In the genomic region with DNA sequence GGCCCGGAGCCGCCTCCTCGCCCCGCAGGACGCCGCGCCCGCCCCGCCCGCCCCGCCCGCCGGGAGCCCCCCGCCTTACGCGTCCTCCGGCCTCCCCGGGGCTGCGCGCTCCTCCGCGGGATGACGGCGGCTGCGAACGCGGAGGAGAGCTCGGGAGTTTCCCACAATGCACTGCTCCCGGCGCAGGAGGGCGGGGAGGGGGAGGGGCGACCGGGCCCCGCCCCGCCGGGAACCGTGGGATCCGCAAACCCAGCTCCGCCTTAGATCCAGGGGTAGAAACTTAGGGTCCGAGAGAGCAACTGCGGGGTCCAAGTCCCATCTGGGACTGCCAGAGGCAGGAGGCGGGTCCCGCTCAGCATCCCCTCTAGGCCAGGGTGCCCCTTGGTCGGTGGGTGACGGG, we compare ENCODE assay signal across 8 cellular contexts. TPM values are rescaled to one million over a fixed set of nuclear protein-coding genes. Genes with fewer than 3 reads are reported as not detected.
DNase-seq lines count a peak whose midpoint lies in the region; ATAC-seq and TF ChIP-seq lines count a peak whose summit lies in the region.

TSS of gene CEND1 (minus strand) at position 140 of the 400 bp plus-strand sequence. CDS start 1,514 bp downstream, outside the sequence.

- no peak within 1 kb of the TSS for H3K18ac ChIP-seq in mesendoderm (ENCODE audit: low read length)

- POLR2A ChIA-PET in HCT116 (lab: Charles Lee) = interaction anchor here (1.0 kb wide), 1 partner anchor 12 kb away, joined by 8 read pairs; no protein-coding TSS in a partner anchor

- no peaks in the 10 kb centered on the region for H3K79me1 ChIP-seq in mesendoderm (ENCODE audit: low read length)

- H3K4me3 Mint-ChIP-seq in activated CD8-positive, alpha-beta memory T cell treated with anti-CD3 and anti-CD28 coated beads, Interleukin-2, amount 10 ng/mL, durations not matched to agents 7 days and 5 days = peak within 1 kb of the TSS; percentile 48

- H3K9me3 Mint-ChIP-seq in activated CD8-positive, alpha-beta memory T cell treated with anti-CD3 and anti-CD28 coated beads, Interleukin-2, amount 10 ng/mL, durations not matched to agents 7 days and 5 days (ENCODE audit: low read depth) = no peaks in the 10 kb centered on the region

- no peak within 1 kb of the TSS for H4K5ac ChIP-seq in mesendoderm (ENCODE audit: low read length)

- intact Hi-C loops in HCT116 (cut with micrococcal nuclease) (no loop called here), aorta (cut with DNase I) (no loop called here)

- no peak within 1 kb of the TSS for H2BK5ac ChIP-seq in mesendoderm (ENCODE audit: low read length)

- H3K36me3 Mint-ChIP-seq in activated CD8-positive, alpha-beta memory T cell treated with anti-CD3 and anti-CD28 coated beads, Interleukin-2, amount 10 ng/mL, durations not matched to agents 7 days and 5 days = peaks cover under 1% of the 10 kb centered on the region

- WGBS in aorta, 2 donors = 3 to 5% methylated on average over 28 to 45 of the region's 45 CpGs
- no CpG with 5 or more reads among the region's 45 CpGs for WGBS in mesendoderm (ENCODE audit: extremely low coverage, insufficient coverage, low lambda C conversion rate)

- H3K9ac ChIP-seq in HCT116 (ENCODE audit: low read length) (no peak within 1 kb of the TSS), mesendoderm (ENCODE audit: low read length) (no peak within 1 kb of the TSS)

- H2AK5ac ChIP-seq in mesendoderm (ENCODE audit: low read length) = no peak within 1 kb of the TSS

- H4K8ac ChIP-seq in mesendoderm (ENCODE audit: low read depth, low read length) = no peak within 1 kb of the TSS

- TF ChIP-seq CTCF in HCT116 (IDR thresholded peaks at IDR 0.05 in 2 of 3, conservative IDR thresholded peaks at IDR 0.05 in 1 of 3; ENCODE audit: borderline replicate concordance in 1 of 3, insufficient read depth in 1 of 3, low read depth in 2 of 3, low read length in 2 of 3) = no peak

- H3K27ac ChIP-seq in HCT116 (ENCODE audit: low read depth, low read length) (peak within 1 kb of the TSS; percentile 39), aorta (ENCODE audit: low read depth in 1 of 2, low read length in 2 of 2) (no peak within 1 kb of the TSS), mesendoderm (ENCODE audit: low read depth, low read length) (no peak within 1 kb of the TSS)

- H3K4me3 ChIP-seq in HCT116 (replicated peaks in 1 of 2; ENCODE audit: low read depth in 1 of 2, low read length in 2 of 2) (no peak within 1 kb of the TSS), aorta (ENCODE audit: low read length in 2 of 2) (no peak within 1 kb of the TSS), mesendoderm (ENCODE audit: low read length) (no peak within 1 kb of the TSS)

- peak; percentile 87 for DNase-seq in AG08396 (ENCODE audit: low spot score)
- DNase-seq in HCT116 (ENCODE audit: low read depth, low spot score) = no peak
- DNase-seq in activated CD8-positive, alpha-beta memory T cell treated with anti-CD3 and anti-CD28 coated beads, Interleukin-2, amount 10 ng/mL, durations not matched to agents 7 days and 5 days = peak; percentile 67
- peak; percentile 16 to 65 for DNase-seq in hippocampal formation (lab: John Stamatoyannopoulos, UW)
- no peak for DNase-seq in aorta
- no peak for DNase-seq in mesendoderm

- H2AFZ ChIP-seq in HCT116 (ENCODE audit: low read depth, low read length, poor library complexity, severe bottlenecking) = no peak within 1 kb of the TSS

- peaks cover 17% of the 10 kb centered on the region for H3K4me1 Mint-ChIP-seq in activated CD8-positive, alpha-beta memory T cell treated with anti-CD3 and anti-CD28 coated beads, Interleukin-2, amount 10 ng/mL, durations not matched to agents 7 days and 5 days

- no peaks in the 10 kb centered on the region for H3K27me3 Mint-ChIP-seq in activated CD8-positive, alpha-beta memory T cell treated with anti-CD3 and anti-CD28 coated beads, Interleukin-2, amount 10 ng/mL, durations not matched to agents 7 days and 5 days

- no peak within 1 kb of the TSS for H3K56ac ChIP-seq in mesendoderm (ENCODE audit: low read length)

- no peak for TF ChIP-seq POLR2A in HCT116 (IDR thresholded peaks at IDR 0.05; ENCODE audit: borderline replicate concordance, extremely low read depth, insufficient read depth, insufficient read length)
- no peak for TF ChIP-seq POLR2A in GM18505 (IDR thresholded peaks at IDR 0.05; ENCODE audit: borderline replicate concordance, extremely low read depth, insufficient read depth, insufficient read length)

- RAD21 ChIA-PET in HCT116 (lab: Charles Lee; ENCODE audit: low non-redundant PET in 1 of 2, low total read pairs in 2 of 2, uncharacterized antibody in 2 of 2, unreplicated experiment in 2 of 2) = no interaction called here

- TF ChIP-seq RAD21 in HCT116 (IDR thresholded peaks at IDR 0.05; ENCODE audit: low read depth) = no peak

- ATAC-seq in HCT116 (peak; percentile 53), GM18505 (IDR thresholded peaks at IDR 0.05; ENCODE audit: unreplicated experiment) (no peak), aorta (ENCODE audit: low FRiP score) (no peak), HG02678 (IDR thresholded peaks at IDR 0.05; ENCODE audit: unreplicated experiment) (no peak)
- ATAC-seq in activated CD8-positive, alpha-beta memory T cell treated with anti-CD3 and anti-CD28 coated beads, Interleukin-2, amount 10 ng/mL, durations not matched to agents 7 days and 5 days = peak; percentile 52

- H3K27me3 ChIP-seq in HCT116 (ENCODE audit: insufficient read depth, low read length) = no peaks in the 10 kb centered on the region
- no peaks in the 10 kb centered on the region for H3K27me3 ChIP-seq in aorta (ENCODE audit: control insufficient read depth in 1 of 2, insufficient read depth in 2 of 2, low read length in 1 of 2)
- no peaks in the 10 kb centered on the region for H3K27me3 ChIP-seq in mesendoderm (ENCODE audit: insufficient read depth, low read length, poor library complexity)

- no TSS peak for BruUV-seq in HCT116 (replicated peaks; lab: Mats Ljungman, UMichigan)

- no peak within 1 kb of the TSS for H3K4ac ChIP-seq in mesendoderm (ENCODE audit: low read depth, low read length)

- no peak within 1 kb of the TSS for H2BK120ac ChIP-seq in mesendoderm (ENCODE audit: low read depth, low read length)

- H3K9me3 ChIP-seq in HCT116 (ENCODE audit: control insufficient read depth in 1 of 2, insufficient read depth in 1 of 2, low read depth in 1 of 2, low read length in 2 of 2) (no peaks in the 10 kb centered on the region), aorta (ENCODE audit: control insufficient read depth, low read length) (no peaks in the 10 kb centered on the region)

- no peak within 1 kb of the TSS for H2BK15ac ChIP-seq in mesendoderm (replicated peaks; ENCODE audit: low read depth)

- H3K4me1 ChIP-seq in HCT116 (ENCODE audit: control insufficient read depth in 1 of 2, insufficient read depth in 2 of 2, low read length in 2 of 2) (peaks cover 9 to 23% of the 10 kb centered on the region in 2 experiments; a peak in 3 of 4 replicates), aorta (ENCODE audit: control insufficient read depth in 1 of 2, insufficient read depth in 2 of 2, low read length in 2 of 2) (no peaks in the 10 kb centered on the region), mesendoderm (ENCODE audit: control insufficient read depth, low read depth, low read length) (no peaks in the 10 kb centered on the region)

- no peaks in the 10 kb centered on the region for H3K9me2 ChIP-seq in HCT116 (ENCODE audit: insufficient read depth)

- peaks cover 0 to 4% of the 10 kb centered on the region in 2 experiments; a peak in 1 of 4 replicates for H3K36me3 ChIP-seq in HCT116 (ENCODE audit: control insufficient read depth in 1 of 2, insufficient read depth in 2 of 2, low read length in 2 of 2)
- H3K36me3 ChIP-seq in aorta (ENCODE audit: control insufficient read depth in 1 of 2, insufficient read depth in 2 of 2, low read length in 1 of 2) = no peaks in the 10 kb centered on the region
- no peaks in the 10 kb centered on the region for H3K36me3 ChIP-seq in mesendoderm (ENCODE audit: control insufficient read depth, insufficient read depth, low read length)

- H3K27ac Mint-ChIP-seq in activated CD8-positive, alpha-beta memory T cell treated with anti-CD3 and anti-CD28 coated beads, Interleukin-2, amount 10 ng/mL, durations not matched to agents 7 days and 5 days = no peak within 1 kb of the TSS

- no peaks in the 10 kb centered on the region for H4K20me1 ChIP-seq in HCT116 (ENCODE audit: insufficient read depth)

- no peak within 1 kb of the TSS for H3K23ac ChIP-seq in mesendoderm (ENCODE audit: low read length)

- H3K79me2 ChIP-seq in HCT116 (ENCODE audit: insufficient read depth, low read length) (peaks cover 4% of the 10 kb centered on the region; the same call in 1 of the 2 replicates), mesendoderm (ENCODE audit: control insufficient read depth, insufficient read depth, low read length) (no peaks in the 10 kb centered on the region)

- H3K4me2 ChIP-seq in HCT116 (ENCODE audit: low read length) = peak within 1 kb of the TSS; percentile 13; the same call in 1 of the 2 replicates
- no peak within 1 kb of the TSS for H3K4me2 ChIP-seq in mesendoderm (ENCODE audit: low read length)

- CTCF ChIA-PET in HCT116 (lab: Charles Lee) = no interaction called here
- CTCF ChIA-PET in activated CD8-positive, alpha-beta memory T cell treated with anti-CD3 and anti-CD28 coated beads, Interleukin-2, amount 10 ng/mL, durations not matched to agents 7 days and 5 days (lab: Charles Lee) = interaction anchor here (1.0 to 1.2 kb wide), 2 partner anchors 9 to 63 kb away, joined by 4 read pairs; no protein-coding TSS in a partner anchor

TF ChIP-seq in HCT116, 20 proteins besides CTCF, POLR2A, EP300 and RAD21 (continues in another document):
- TF ChIP-seq ELF1 (IDR thresholded peaks at IDR 0.05; ENCODE audit: borderline replicate concordance, low read depth) (no peak), ATF3 (IDR thresholded peaks at IDR 0.05) (no peak)

RNA-seq across cellular contexts. Expression of gene CEND1, which starts in this region (rescaled TPM):
- total RNA-seq in HCT116 (2021; ENCODE audit: unreplicated experiment) (0.27 TPM), aorta (not detected)
- polyA plus RNA-seq in HCT116 (2012) = 0.08 and 0.10 TPM in 2 replicates
- 1 to 10 TPM; 1.3 to 3.7 TPM for total RNA-seq in activated CD8-positive, alpha-beta memory T cell treated with anti-CD3 and anti-CD28 coated beads, Interleukin-2, amount 10 ng/mL, durations not matched to agents 7 days and 5 days
- polyA plus RNA-seq in aorta = under 1 TPM in 1 of 2 donors, not detected in 1; 0.10 TPM
- 0.13 TPM for polyA plus RNA-seq in mesendoderm (2013, experiment 1 of 2)
- polyA plus RNA-seq in mesendoderm (2013, experiment 2 of 2) = 0.15 TPM

Comparison
In these comparisons a context has a peak if more than half of its experiments do, and no peak if none do; other contexts are left out.
1. Peak in ATAC-seq, H3K27ac ChIP-seq and H3K4me2 ChIP-seq in HCT116; RNA of the gene not detected or under 1 TPM.
2. DNase-seq: peak in AG08396 (single experiment), activated CD8-positive, alpha-beta memory T cell treated with anti-CD3 and anti-CD28 coated beads, Interleukin-2, amount 10 ng/mL, durations not matched to agents 7 days and 5 days (single experiment) and hippocampal formation (2 of 2); none in HCT116 (single experiment), aorta (0 of 2) and mesendoderm (single experiment).